1 cellular context compared by ENCODE assay signal in the genomic region with DNA sequence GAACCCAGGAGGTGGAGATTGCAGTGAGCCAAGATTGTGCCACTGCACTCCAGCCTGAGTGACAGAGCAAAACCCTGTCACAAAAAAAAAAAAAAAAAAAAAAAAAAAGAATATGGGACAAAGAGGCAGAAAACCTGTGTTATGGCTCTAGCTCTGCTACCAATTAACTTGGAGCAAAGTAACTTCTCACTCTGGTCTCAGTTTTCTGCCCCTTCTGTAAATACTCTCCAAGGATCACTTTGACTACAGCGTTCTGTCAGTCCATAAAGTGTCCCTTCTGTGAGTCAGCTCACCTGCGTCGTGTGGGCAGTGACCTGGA.
TF ChIP-seq lines count a peak whose summit lies in the region.

No MANE protein-coding gene starts in this region.

TF ChIP-seq in A549, 52 proteins besides CTCF, POLR2A, EP300 and RAD21 (continued from another document):
- no peak for TF ChIP-seq ESRRA (IDR thresholded peaks at IDR 0.05; ENCODE audit: borderline replicate concordance, low read length)
- TF ChIP-seq GATA3 (IDR thresholded peaks at IDR 0.05; ENCODE audit: borderline replicate concordance) = no peak
